ENCODE assay signal across 8 cellular contexts in the genomic region with DNA sequence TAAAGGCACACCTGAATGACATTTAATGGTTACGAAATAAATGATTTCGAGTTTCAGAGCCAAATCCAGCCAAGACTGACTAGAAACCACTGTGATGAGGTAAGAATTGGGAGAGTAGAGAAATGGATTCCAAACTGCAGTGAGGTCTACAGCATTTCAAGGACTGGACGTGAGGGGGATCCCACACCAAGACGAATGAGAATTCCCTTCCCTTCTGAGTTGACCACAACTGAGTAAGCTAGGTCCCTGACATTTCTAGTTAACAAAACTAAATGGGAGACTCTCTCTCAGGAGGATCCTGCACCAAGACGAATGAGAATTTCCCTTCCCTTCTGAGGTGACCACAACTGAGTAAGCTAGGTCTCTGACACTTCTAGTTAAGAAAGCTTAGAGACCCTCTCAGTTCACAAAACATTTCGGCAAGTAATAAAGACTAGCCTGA. TPM values are rescaled to one million over a fixed set of nuclear protein-coding genes. Genes with fewer than 3 reads are reported as not detected.
DNase-seq lines count a peak whose midpoint lies in the region; ATAC-seq and TF ChIP-seq lines count a peak whose summit lies in the region.

No MANE protein-coding gene starts in this region.

- peaks cover 31% of the 10 kb centered on the region for H3K36me3 Mint-ChIP-seq in activated T-helper 1 cell treated with anti-CD3 and anti-CD28 coated beads, Interleukin-12 subunit alpha, Interleukin-12 subunit beta, Interleukin-2, Interleukin-4 antibody, amounts not matched to agents 30 ng/mL and 10 ng/mL and 1 ng/mL, durations not matched to agents 14 hours and 24 hours and 36 hours (ENCODE audit: low read depth)
- H3K36me3 Mint-ChIP-seq in stimulated activated effector memory CD8-positive, alpha-beta T cell treated with anti-CD3 and anti-CD28 coated beads, Interleukin-12 subunit alpha, Interleukin-12 subunit beta, amount 100 ng/mL, for 72 hours = peaks cover 60% of the 10 kb centered on the region

- H3K79me2 ChIP-seq in HCT116 (ENCODE audit: insufficient read depth, low read length) = peaks cover 75% of the 10 kb centered on the region

- POLR2A ChIA-PET in HCT116 (lab: Charles Lee) = no interaction called here

- peaks cover 8% of the 10 kb centered on the region for H3K9me3 Mint-ChIP-seq in activated T-helper 1 cell treated with anti-CD3 and anti-CD28 coated beads, Interleukin-12 subunit alpha, Interleukin-12 subunit beta, Interleukin-2, Interleukin-4 antibody, amounts not matched to agents 30 ng/mL and 10 ng/mL and 1 ng/mL, durations not matched to agents 14 hours and 24 hours and 36 hours
- H3K9me3 Mint-ChIP-seq in stimulated activated effector memory CD8-positive, alpha-beta T cell treated with anti-CD3 and anti-CD28 coated beads, Interleukin-12 subunit alpha, Interleukin-12 subunit beta, amount 100 ng/mL, for 72 hours = no peaks in the 10 kb centered on the region

- H4K20me1 ChIP-seq in HCT116 (ENCODE audit: insufficient read depth) = peaks cover 8% of the 10 kb centered on the region; the same call in 1 of the 2 replicates

- peaks cover 13 to 16% of the 10 kb centered on the region in 2 experiments; a peak in 3 of 4 replicates for H3K36me3 ChIP-seq in HCT116 (ENCODE audit: control insufficient read depth in 1 of 2, insufficient read depth in 2 of 2, low read length in 2 of 2)
- peaks cover 4% of the 10 kb centered on the region for H3K36me3 ChIP-seq in iPS-15b (ENCODE audit: control insufficient read depth, insufficient read depth, low read length)

- H3K27ac ChIP-seq in HCT116 (ENCODE audit: low read depth, low read length) = peak overlapping the region; percentile 83

- H3K27me3 Mint-ChIP-seq in activated T-helper 1 cell treated with anti-CD3 and anti-CD28 coated beads, Interleukin-12 subunit alpha, Interleukin-12 subunit beta, Interleukin-2, Interleukin-4 antibody, amounts not matched to agents 30 ng/mL and 10 ng/mL and 1 ng/mL, durations not matched to agents 14 hours and 24 hours and 36 hours (ENCODE audit: insufficient read depth) = no peaks in the 10 kb centered on the region

- H3K4me3 ChIP-seq in HCT116 (replicated peaks in 1 of 2; ENCODE audit: low read depth in 1 of 2, low read length in 2 of 2) (peak overlapping the region; percentile 83 to 85), iPS-15b (ENCODE audit: low read depth, low read length) (peak overlapping the region; percentile 62)

- H3K4me2 ChIP-seq in HCT116 (ENCODE audit: low read length) = peak overlapping the region; percentile 82

- RAD21 ChIA-PET in HCT116 (lab: Charles Lee; ENCODE audit: low non-redundant PET in 1 of 2, low total read pairs in 2 of 2, uncharacterized antibody in 2 of 2, unreplicated experiment in 2 of 2) = no interaction called here

- TF ChIP-seq CTCF in HCT116 (IDR thresholded peaks at IDR 0.05 in 2 of 3, conservative IDR thresholded peaks at IDR 0.05 in 1 of 3; ENCODE audit: borderline replicate concordance in 1 of 3, insufficient read depth in 1 of 3, low read depth in 2 of 3, low read length in 2 of 3) = no peak

- intact Hi-C loops in HCT116 (cut with micrococcal nuclease) = loop anchor here (5.0 to 10.0 kb wide), 3 partner anchors 100 to 362 kb away; partner anchors contain the start of gene PRKACB
- intact Hi-C loops in activated T-helper 1 cell treated with anti-CD3 and anti-CD28 coated beads, Interleukin-12 subunit alpha, Interleukin-12 subunit beta, Interleukin-2, Interleukin-4 antibody, amounts not matched to agents 30 ng/mL and 10 ng/mL and 1 ng/mL, durations not matched to agents 14 hours and 24 hours and 36 hours (cut with micrococcal nuclease) = loop anchor here (1.0 to 10.0 kb wide), 5 partner anchors 7 to 433 kb away; partner anchors contain the start of gene SAMD13

- H3K27me3 ChIP-seq in HCT116 (ENCODE audit: insufficient read depth, low read length) (no peaks in the 10 kb centered on the region), iPS-15b (ENCODE audit: control insufficient read depth, insufficient read depth, low read length) (peaks cover 9% of the 10 kb centered on the region)

- H2AFZ ChIP-seq in HCT116 (ENCODE audit: low read depth, low read length, poor library complexity, severe bottlenecking) = no peak overlapping the region

- ATAC-seq in HCT116 = no peak
- ATAC-seq in stimulated activated effector memory CD8-positive, alpha-beta T cell treated with anti-CD3 and anti-CD28 coated beads, Interleukin-12 subunit alpha, Interleukin-12 subunit beta, amount 100 ng/mL, for 72 hours = no peak

- H3K9ac ChIP-seq in HCT116 (ENCODE audit: low read length) (peak overlapping the region; percentile 86), iPS-15b (ENCODE audit: low read depth, low read length) (no peak overlapping the region)

- TF ChIP-seq RAD21 in HCT116 (IDR thresholded peaks at IDR 0.05; ENCODE audit: low read depth) = no peak

- no TSS peak for BruUV-seq in HCT116 (replicated peaks; lab: Mats Ljungman, UMichigan)

- H3K9me3 ChIP-seq in HCT116 (ENCODE audit: control insufficient read depth in 1 of 2, insufficient read depth in 1 of 2, low read depth in 1 of 2, low read length in 2 of 2) (peaks cover 0 to 9% of the 10 kb centered on the region in 2 experiments; a peak in 2 of 4 replicates), iPS-15b (ENCODE audit: control insufficient read depth, insufficient read depth, low read length) (no peaks in the 10 kb centered on the region)

- no peaks in the 10 kb centered on the region for H3K9me2 ChIP-seq in HCT116 (ENCODE audit: insufficient read depth)

- H3K4me1 ChIP-seq in HCT116 (ENCODE audit: control insufficient read depth in 1 of 2, insufficient read depth in 2 of 2, low read length in 2 of 2) (peaks cover 21 to 41% of the 10 kb centered on the region in 2 experiments), iPS-15b (ENCODE audit: control insufficient read depth, insufficient read depth, low read length) (peaks cover 13% of the 10 kb centered on the region)

- DNase-seq in AG20443 (ENCODE audit: low spot score) (peak; percentile 42), HCT116 (ENCODE audit: low read depth, low spot score) (no peak), DMS153 treated with DMSO at 0.1 percent for 48 hours (lab: John Stamatoyannopoulos, UW; ENCODE audit: unreplicated experiment) (no peak), midbrain (lab: John Stamatoyannopoulos, UW) (no peak), NK-92 (lab: John Stamatoyannopoulos, UW; ENCODE audit: unreplicated experiment) (no peak)
- DNase-seq in activated T-helper 1 cell treated with anti-CD3 and anti-CD28 coated beads, Interleukin-12 subunit alpha, Interleukin-12 subunit beta, Interleukin-2, Interleukin-4 antibody, amounts not matched to agents 30 ng/mL and 10 ng/mL and 1 ng/mL, durations not matched to agents 14 hours and 24 hours and 36 hours (ENCODE audit: low spot score) = no peak
- no peak for DNase-seq in stimulated activated effector memory CD8-positive, alpha-beta T cell treated with anti-CD3 and anti-CD28 coated beads, Interleukin-12 subunit alpha, Interleukin-12 subunit beta, amount 100 ng/mL, for 72 hours (ENCODE audit: low spot score in 2 of 2)

- CTCF ChIA-PET in HCT116 (lab: Charles Lee) = interaction anchor here (1.0 to 1.5 kb wide), 2 partner anchors 62 to 249 kb away, joined by 3 to 4 read pairs; no protein-coding TSS in a partner anchor

- TF ChIP-seq POLR2A in HCT116 (IDR thresholded peaks at IDR 0.05; ENCODE audit: borderline replicate concordance, extremely low read depth, insufficient read depth, insufficient read length) = no peak

- H3K4me1 Mint-ChIP-seq in activated T-helper 1 cell treated with anti-CD3 and anti-CD28 coated beads, Interleukin-12 subunit alpha, Interleukin-12 subunit beta, Interleukin-2, Interleukin-4 antibody, amounts not matched to agents 30 ng/mL and 10 ng/mL and 1 ng/mL, durations not matched to agents 14 hours and 24 hours and 36 hours (ENCODE audit: low read depth) = peaks cover 50% of the 10 kb centered on the region
- H3K4me1 Mint-ChIP-seq in stimulated activated effector memory CD8-positive, alpha-beta T cell treated with anti-CD3 and anti-CD28 coated beads, Interleukin-12 subunit alpha, Interleukin-12 subunit beta, amount 100 ng/mL, for 72 hours = peaks cover 29% of the 10 kb centered on the region

- H3K4me3 Mint-ChIP-seq in activated T-helper 1 cell treated with anti-CD3 and anti-CD28 coated beads, Interleukin-12 subunit alpha, Interleukin-12 subunit beta, Interleukin-2, Interleukin-4 antibody, amounts not matched to agents 30 ng/mL and 10 ng/mL and 1 ng/mL, durations not matched to agents 14 hours and 24 hours and 36 hours = peak overlapping the region; percentile 98
- peak overlapping the region; percentile 94 for H3K4me3 Mint-ChIP-seq in stimulated activated effector memory CD8-positive, alpha-beta T cell treated with anti-CD3 and anti-CD28 coated beads, Interleukin-12 subunit alpha, Interleukin-12 subunit beta, amount 100 ng/mL, for 72 hours

- peak overlapping the region; percentile 98 for H3K27ac Mint-ChIP-seq in activated T-helper 1 cell treated with anti-CD3 and anti-CD28 coated beads, Interleukin-12 subunit alpha, Interleukin-12 subunit beta, Interleukin-2, Interleukin-4 antibody, amounts not matched to agents 30 ng/mL and 10 ng/mL and 1 ng/mL, durations not matched to agents 14 hours and 24 hours and 36 hours
- peak overlapping the region; percentile 98 for H3K27ac Mint-ChIP-seq in stimulated activated effector memory CD8-positive, alpha-beta T cell treated with anti-CD3 and anti-CD28 coated beads, Interleukin-12 subunit alpha, Interleukin-12 subunit beta, amount 100 ng/mL, for 72 hours

TF ChIP-seq in HCT116, 20 proteins besides CTCF, POLR2A, EP300 and RAD21 (continues in another document):
- no peak for TF ChIP-seq EGR1 (IDR thresholded peaks at IDR 0.05; ENCODE audit: low read depth)
- TF ChIP-seq JUND (IDR thresholded peaks at IDR 0.05) = no peak
- TF ChIP-seq ATF3 (IDR thresholded peaks at IDR 0.05) = no peak

RNA-seq across cellular contexts. Expression of gene SPATA1, which starts 1.6 kb away (rescaled TPM):
- 3.1 TPM for total RNA-seq in HCT116 (2021; ENCODE audit: unreplicated experiment)
- 0.64 and 2.2 TPM in 2 replicates for polyA plus RNA-seq in HCT116 (2012)
- total RNA-seq in activated T-helper 1 cell treated with anti-CD3 and anti-CD28 coated beads, Interleukin-12 subunit alpha, Interleukin-12 subunit beta, Interleukin-2, Interleukin-4 antibody, amounts not matched to agents 30 ng/mL and 10 ng/mL and 1 ng/mL, durations not matched to agents 14 hours and 24 hours and 36 hours = 1.2 and 1.3 TPM in 2 replicates

RNA-seq across cellular contexts. Expression of gene GNG5, which starts 1.8 kb away (rescaled TPM):
- 193 TPM for total RNA-seq in HCT116 (2021; ENCODE audit: unreplicated experiment)
- polyA plus RNA-seq in HCT116 (2012) = 144 and 205 TPM in 2 replicates
- total RNA-seq in activated T-helper 1 cell treated with anti-CD3 and anti-CD28 coated beads, Interleukin-12 subunit alpha, Interleukin-12 subunit beta, Interleukin-2, Interleukin-4 antibody, amounts not matched to agents 30 ng/mL and 10 ng/mL and 1 ng/mL, durations not matched to agents 14 hours and 24 hours and 36 hours = 107 and 110 TPM in 2 replicates

RNA-seq across cellular contexts. Expression of gene RPF1, which starts 25.5 kb away (rescaled TPM):
- 86.9 TPM for total RNA-seq in HCT116 (2021; ENCODE audit: unreplicated experiment)
- polyA plus RNA-seq in HCT116 (2012) = 27.7 and 46.9 TPM in 2 replicates
- 65.2 and 65.5 TPM in 2 replicates for total RNA-seq in activated T-helper 1 cell treated with anti-CD3 and anti-CD28 coated beads, Interleukin-12 subunit alpha, Interleukin-12 subunit beta, Interleukin-2, Interleukin-4 antibody, amounts not matched to agents 30 ng/mL and 10 ng/mL and 1 ng/mL, durations not matched to agents 14 hours and 24 hours and 36 hours
